ENCODE assay signal across 20 cellular contexts in genomic region chr7:7766671-7767070, GRCh38.
"Had no signal": no experiment of that assay in that cellular context is flagged by ENCODE, and none has a peak within 500 bp of the region (broad histone marks: within the 10 kb centered on the region; RNA-seq: fewer than 3 reads in every experiment).

No MANE protein-coding gene starts in this region.

- H3K9me3 ChIP-seq: breast epithelium, SJSA1 had no signal

- DNase-seq: activated CD4-positive, alpha-beta T cell treated with anti-CD3 and anti-CD28 coated beads for 4 hours; activated CD8-positive, alpha-beta memory T cell treated with anti-CD3 and anti-CD28 coated beads, Interleukin-2, amount 50 U/mL, for 48 hours; activated CD8-positive, alpha-beta T cell treated with anti-CD3 and anti-CD28 coated beads, Interleukin-2, amount 10 ng/mL, durations not matched to agents 7 days and 5 days; activated naive CD4-positive, alpha-beta T cell treated with anti-CD3 and anti-CD28 coated beads, Interleukin-2, amount 50 U/mL, for 16 hours; activated naive CD8-positive, alpha-beta T cell treated with anti-CD3 and anti-CD28 coated beads, Interleukin-2, amount 10 ng/mL, durations not matched to agents 7 days and 5 days; activated T-cell treated with anti-CD3 and anti-CD28 coated beads, Interleukin-2, amount 50 U/mL, for 1 hour; aorta; central memory CD4-positive, alpha-beta T cell; NCI-H1092; NCI-H1417; NCI-H1930; NCI-H345; NCI-H510A; NCI-H526 treated with DMSO at 0.1 percent for 48 hours; NCI-H82; SHP77 had no signal

- FAIRE-seq: RCC 7860 had no signal

- H3K4me3 ChIP-seq: breast epithelium, SJSA1 had no signal

- H3K27me3 ChIP-seq: breast epithelium, SJSA1 had no signal

- ATAC-seq: activated CD4-positive, CD25-positive, alpha-beta regulatory T cell treated with anti-CD3 and anti-CD28 coated beads, Interleukin-2, amount 50 U/mL, for 24 hours; activated CD8-positive, alpha-beta T cell treated with anti-CD3 and anti-CD28 coated beads, Interleukin-2, amount 10 ng/mL, durations not matched to agents 7 days and 5 days had no signal

- H3K27ac ChIP-seq: breast epithelium, SJSA1 had no signal
